ENCODE assay signal across 26 cellular contexts in the genomic region with DNA sequence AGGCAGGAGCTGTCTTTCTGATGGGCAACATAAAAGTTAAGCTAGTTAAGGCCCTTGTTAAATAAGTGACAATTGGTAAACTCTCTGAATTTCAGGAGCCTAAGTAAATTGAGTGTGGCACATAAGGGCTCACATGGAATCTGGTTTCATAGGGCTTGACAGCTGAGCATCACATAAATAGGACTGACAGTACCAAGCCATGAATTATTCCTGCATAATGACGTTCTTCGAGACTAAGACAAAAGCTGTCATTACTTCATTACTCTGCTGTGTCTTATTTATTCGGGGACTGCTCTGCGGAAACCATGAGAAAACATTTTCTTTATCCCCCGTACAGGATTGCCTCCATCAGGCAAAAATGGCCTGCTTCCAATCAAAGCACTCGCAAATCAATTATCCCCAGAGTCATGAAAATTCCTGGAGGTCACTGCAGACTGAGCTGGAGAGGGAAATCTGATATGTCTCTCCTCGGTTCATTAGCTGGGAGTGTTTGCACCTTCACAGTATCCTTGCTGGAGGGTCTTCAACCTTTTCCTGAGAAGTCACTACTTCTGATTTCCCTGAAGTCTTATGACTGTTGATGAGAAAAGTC.
"Had no signal": no experiment of that assay in that cellular context is flagged by ENCODE, and none has a peak within 500 bp of the region (broad histone marks: within the 10 kb centered on the region; RNA-seq: fewer than 3 reads in every experiment).

No MANE protein-coding gene starts in this region.

- H3K4me3 ChIP-seq: cardiac muscle cell, Peyer's patch, SJCRH30 had no signal

- H3K9me3 ChIP-seq: Peyer's patch, SJCRH30, SK-N-SH had no signal

- ATAC-seq: activated T-cell treated with anti-CD3 and anti-CD28 coated beads, Interleukin-2, amount 50 U/mL, for 4 hours had no signal

- H3K4me1 ChIP-seq: Peyer's patch, SJCRH30 had no signal

- H3K27ac ChIP-seq: brain microvascular endothelial cell, cardiac muscle cell, Peyer's patch, RWPE1, SJCRH30 had no signal

- H3K36me3 ChIP-seq: brain microvascular endothelial cell, cardiac muscle cell, Peyer's patch, SJCRH30 had no signal

- H3K27me3 ChIP-seq: brain microvascular endothelial cell, cardiac muscle cell, Peyer's patch had no signal

- DNase-seq: activated B cell treated with CpG ODN at 0.5 μM for 24 hours; activated CD4-positive, alpha-beta memory T cell treated with anti-CD3 and anti-CD28 coated beads for 36 hours; activated CD4-positive, alpha-beta T cell treated with anti-CD3 and anti-CD28 coated beads for 1 hour; activated CD4-positive, alpha-beta T cell treated with anti-CD3 and anti-CD28 coated beads, Interleukin-2, amount 10 ng/mL, durations not matched to agents 7 days and 5 days; activated CD8-positive, alpha-beta memory T cell treated with anti-CD3 and anti-CD28 coated beads for 24 hours; activated effector memory CD4-positive, alpha-beta T cell treated with anti-CD3 and anti-CD28 coated beads, Interleukin-2, amount 50 U/mL, for 16 hours; activated naive CD4-positive, alpha-beta T cell treated with anti-CD3 and anti-CD28 coated beads for 36 hours; activated naive CD8-positive, alpha-beta T cell treated with anti-CD3 and anti-CD28 coated beads for 36 hours; activated T-cell treated with anti-CD3 and anti-CD28 coated beads, Interleukin-2, amount 50 U/mL, for 4 hours; brain microvascular endothelial cell; KBM-7; NCI-H1048; NCI-H1417 treated with DMSO at 0.1 percent for 48 hours; NCI-H1694; NCI-H2029; NCI-H2107; NCI-H446; NCI-H526; NCI-H82; Peyer's patch; Right ventricle myocardium superior; SJCRH30; SK-N-SH; T-helper 1 cell had no signal
